8 cellular contexts compared by ENCODE assay signal in genomic region chr11:26227311-26227710, GRCh38.
DNase-seq lines count a peak whose midpoint lies in the region; ATAC-seq, FAIRE-seq and TF ChIP-seq lines count a peak whose summit lies in the region.

No MANE protein-coding gene starts in this region.

- H3K9ac ChIP-seq in adipocyte (ENCODE audit: low read length) = no peak overlapping the region
- H3K9ac ChIP-seq in kidney (ENCODE audit: low read length in 2 of 2) = no peak overlapping the region

- peak; percentile 45 for TF ChIP-seq CTCF in kidney (IDR thresholded peaks at IDR 0.05; ENCODE audit: borderline replicate concordance, extremely low read depth, insufficient read depth)

- H3K9me3 ChIP-seq in adipocyte (ENCODE audit: control insufficient read depth, low read length) (peaks cover 3% of the 10 kb centered on the region), kidney (ENCODE audit: control insufficient read depth in 1 of 2, low read length in 2 of 2) (no peaks in the 10 kb centered on the region)

- peak; percentile 95 for FAIRE-seq in kidney (lab: Jason Lieb, UNC)

- ATAC-seq in GM21515 (IDR thresholded peaks at IDR 0.05; ENCODE audit: unreplicated experiment) = peak; percentile 81

- no peaks in the 10 kb centered on the region for H3K36me3 ChIP-seq in adipocyte (ENCODE audit: control insufficient read depth, insufficient read depth, low read length, severe bottlenecking)
- H3K36me3 ChIP-seq in kidney (ENCODE audit: control insufficient read depth in 1 of 2, insufficient read depth in 2 of 2, low read length in 2 of 2) = no peaks in the 10 kb centered on the region

- H3K9me3 Mint-ChIP-seq in activated T-helper 2 cell treated with anti-CD3 and anti-CD28 coated beads, Interferon-gamma antibody, Interleukin-2, Interleukin-4, amounts not matched to agents 10 μg/mL and 5 μg/mL and 100 μg/mL, durations not matched to agents 14 hours and 24 hours and 36 hours = peaks cover 4% of the 10 kb centered on the region

- H3K27ac ChIP-seq in kidney (ENCODE audit: low read depth in 2 of 2, low read length in 2 of 2) = no peak overlapping the region

- no peaks in the 10 kb centered on the region for H3K4me1 Mint-ChIP-seq in activated T-helper 2 cell treated with anti-CD3 and anti-CD28 coated beads, Interferon-gamma antibody, Interleukin-2, Interleukin-4, amounts not matched to agents 10 μg/mL and 5 μg/mL and 100 μg/mL, durations not matched to agents 14 hours and 24 hours and 36 hours (ENCODE audit: low read depth)

- no peak overlapping the region for H3K4me3 Mint-ChIP-seq in activated T-helper 2 cell treated with anti-CD3 and anti-CD28 coated beads, Interferon-gamma antibody, Interleukin-2, Interleukin-4, amounts not matched to agents 10 μg/mL and 5 μg/mL and 100 μg/mL, durations not matched to agents 14 hours and 24 hours and 36 hours (ENCODE audit: low read depth)

- DNase-seq in Daoy (ENCODE audit: low read depth) (peak; percentile 7), HuH-7 (ENCODE audit: low spot score) (peak; percentile 15), adipocyte (ENCODE audit: low read depth) (peak; percentile 92), kidney (no peak), NCI-H748 (lab: John Stamatoyannopoulos, UW; ENCODE audit: unreplicated experiment) (no peak)
- DNase-seq in activated T-helper 2 cell treated with anti-CD3 and anti-CD28 coated beads, Interferon-gamma antibody, Interleukin-2, Interleukin-4, amounts not matched to agents 10 μg/mL and 5 μg/mL and 100 μg/mL, durations not matched to agents 14 hours and 24 hours and 36 hours (ENCODE audit: low spot score) = no peak
- DNase-seq in activated CD4-positive, alpha-beta T cell treated with anti-CD3 and anti-CD28 coated beads for 4 hours = no peak

- no peak overlapping the region for H3K4me3 ChIP-seq in adipocyte (ENCODE audit: low read length)
- H3K4me3 ChIP-seq in kidney (ENCODE audit: low read length in 2 of 2) = no peak overlapping the region

- no peak overlapping the region for H3K27ac Mint-ChIP-seq in activated T-helper 2 cell treated with anti-CD3 and anti-CD28 coated beads, Interferon-gamma antibody, Interleukin-2, Interleukin-4, amounts not matched to agents 10 μg/mL and 5 μg/mL and 100 μg/mL, durations not matched to agents 14 hours and 24 hours and 36 hours

- intact Hi-C loops in kidney (cut with DNase I) = loop anchor here (10.0 kb wide), 1 partner anchor 243 kb away; no protein-coding TSS in a partner anchor
- intact Hi-C loops in activated T-helper 2 cell treated with anti-CD3 and anti-CD28 coated beads, Interferon-gamma antibody, Interleukin-2, Interleukin-4, amounts not matched to agents 10 μg/mL and 5 μg/mL and 100 μg/mL, durations not matched to agents 14 hours and 24 hours and 36 hours (cut with micrococcal nuclease) = no loop called here

- H3K27me3 Mint-ChIP-seq in activated T-helper 2 cell treated with anti-CD3 and anti-CD28 coated beads, Interferon-gamma antibody, Interleukin-2, Interleukin-4, amounts not matched to agents 10 μg/mL and 5 μg/mL and 100 μg/mL, durations not matched to agents 14 hours and 24 hours and 36 hours (ENCODE audit: low read depth) = no peaks in the 10 kb centered on the region

- H3K4me1 ChIP-seq in adipocyte (ENCODE audit: control insufficient read depth, insufficient read depth, low read length) (peaks cover 25% of the 10 kb centered on the region), kidney (ENCODE audit: control insufficient read depth in 1 of 2, insufficient read depth in 1 of 2, low read depth in 1 of 2, low read length in 2 of 2) (no peaks in the 10 kb centered on the region)

- no peaks in the 10 kb centered on the region for H3K36me3 Mint-ChIP-seq in activated T-helper 2 cell treated with anti-CD3 and anti-CD28 coated beads, Interferon-gamma antibody, Interleukin-2, Interleukin-4, amounts not matched to agents 10 μg/mL and 5 μg/mL and 100 μg/mL, durations not matched to agents 14 hours and 24 hours and 36 hours (ENCODE audit: low read depth)

- H3K27me3 ChIP-seq in adipocyte (replicated peaks; ENCODE audit: control insufficient read depth, insufficient read depth, low read length) = no peaks in the 10 kb centered on the region

Comparison
In these comparisons a context has a peak if more than half of its experiments do, and no peak if none do; other contexts are left out.
1. DNase-seq: peak in Daoy (single experiment), HuH-7 (single experiment) and adipocyte (single experiment); none in kidney (single experiment), activated T-helper 2 cell treated with anti-CD3 and anti-CD28 coated beads, Interferon-gamma antibody, Interleukin-2, Interleukin-4, amounts not matched to agents 10 μg/mL and 5 μg/mL and 100 μg/mL, durations not matched to agents 14 hours and 24 hours and 36 hours (single experiment), activated CD4-positive, alpha-beta T cell treated with anti-CD3 and anti-CD28 coated beads for 4 hours (0 of 2) and NCI-H748 (single experiment).